In genomic region chr6:157666721-157667120, GRCh38 we compare ENCODE assay signal across 1 cellular context.
TF ChIP-seq lines count a peak whose summit lies in the region.

No MANE protein-coding gene starts in this region.

TF ChIP-seq in SK-N-SH, 30 proteins besides CTCF, POLR2A, EP300 and RAD21:
- TF ChIP-seq, protein P1, sequence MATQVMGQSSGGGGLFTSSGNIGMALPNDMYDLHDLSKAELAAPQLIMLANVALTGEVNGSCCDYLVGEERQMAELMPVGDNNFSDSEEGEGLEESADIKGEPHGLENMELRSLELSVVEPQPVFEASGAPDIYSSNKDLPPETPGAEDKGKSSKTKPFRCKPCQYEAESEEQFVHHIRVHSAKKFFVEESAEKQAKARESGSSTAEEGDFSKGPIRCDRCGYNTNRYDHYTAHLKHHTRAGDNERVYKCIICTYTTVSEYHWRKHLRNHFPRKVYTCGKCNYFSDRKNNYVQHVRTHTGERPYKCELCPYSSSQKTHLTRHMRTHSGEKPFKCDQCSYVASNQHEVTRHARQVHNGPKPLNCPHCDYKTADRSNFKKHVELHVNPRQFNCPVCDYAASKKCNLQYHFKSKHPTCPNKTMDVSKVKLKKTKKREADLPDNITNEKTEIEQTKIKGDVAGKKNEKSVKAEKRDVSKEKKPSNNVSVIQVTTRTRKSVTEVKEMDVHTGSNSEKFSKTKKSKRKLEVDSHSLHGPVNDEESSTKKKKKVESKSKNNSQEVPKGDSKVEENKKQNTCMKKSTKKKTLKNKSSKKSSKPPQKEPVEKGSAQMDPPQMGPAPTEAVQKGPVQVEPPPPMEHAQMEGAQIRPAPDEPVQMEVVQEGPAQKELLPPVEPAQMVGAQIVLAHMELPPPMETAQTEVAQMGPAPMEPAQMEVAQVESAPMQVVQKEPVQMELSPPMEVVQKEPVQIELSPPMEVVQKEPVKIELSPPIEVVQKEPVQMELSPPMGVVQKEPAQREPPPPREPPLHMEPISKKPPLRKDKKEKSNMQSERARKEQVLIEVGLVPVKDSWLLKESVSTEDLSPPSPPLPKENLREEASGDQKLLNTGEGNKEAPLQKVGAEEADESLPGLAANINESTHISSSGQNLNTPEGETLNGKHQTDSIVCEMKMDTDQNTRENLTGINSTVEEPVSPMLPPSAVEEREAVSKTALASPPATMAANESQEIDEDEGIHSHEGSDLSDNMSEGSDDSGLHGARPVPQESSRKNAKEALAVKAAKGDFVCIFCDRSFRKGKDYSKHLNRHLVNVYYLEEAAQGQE (IDR thresholded peaks at IDR 0.05; ENCODE audit: low read depth, low read length), result no peak
- TF ChIP-seq TAF1 (IDR thresholded peaks at IDR 0.05; ENCODE audit: borderline replicate concordance, low read depth, low read length) (no peak), RFX5 (IDR thresholded peaks at IDR 0.05; ENCODE audit: low read length) (no peak), NFIC (IDR thresholded peaks at IDR 0.05; ENCODE audit: borderline replicate concordance) (no peak), FOSL2 (IDR thresholded peaks at IDR 0.05; ENCODE audit: borderline replicate concordance, low read depth) (no peak), FOXJ3 (CRISPR knock-in tag; IDR thresholded peaks at IDR 0.05) (no peak), NRF1 (IDR thresholded peaks at IDR 0.05; ENCODE audit: low read depth, low read length) (no peak), RXRA (IDR thresholded peaks at IDR 0.05; ENCODE audit: borderline replicate concordance, low read depth) (no peak), GATA2 (CRISPR knock-in tag; IDR thresholded peaks at IDR 0.05) (no peak), FOXM1 (IDR thresholded peaks at IDR 0.05; ENCODE audit: low read depth) (no peak), TCF12 (IDR thresholded peaks at IDR 0.05) (no peak)
- TF ChIP-seq, protein P2, sequence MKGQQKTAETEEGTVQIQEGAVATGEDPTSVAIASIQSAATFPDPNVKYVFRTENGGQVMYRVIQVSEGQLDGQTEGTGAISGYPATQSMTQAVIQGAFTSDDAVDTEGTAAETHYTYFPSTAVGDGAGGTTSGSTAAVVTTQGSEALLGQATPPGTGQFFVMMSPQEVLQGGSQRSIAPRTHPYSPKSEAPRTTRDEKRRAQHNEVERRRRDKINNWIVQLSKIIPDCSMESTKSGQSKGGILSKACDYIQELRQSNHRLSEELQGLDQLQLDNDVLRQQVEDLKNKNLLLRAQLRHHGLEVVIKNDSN (IDR thresholded peaks at IDR 0.05; ENCODE audit: borderline replicate concordance, low read depth), result no peak
- TF ChIP-seq, protein P3, sequence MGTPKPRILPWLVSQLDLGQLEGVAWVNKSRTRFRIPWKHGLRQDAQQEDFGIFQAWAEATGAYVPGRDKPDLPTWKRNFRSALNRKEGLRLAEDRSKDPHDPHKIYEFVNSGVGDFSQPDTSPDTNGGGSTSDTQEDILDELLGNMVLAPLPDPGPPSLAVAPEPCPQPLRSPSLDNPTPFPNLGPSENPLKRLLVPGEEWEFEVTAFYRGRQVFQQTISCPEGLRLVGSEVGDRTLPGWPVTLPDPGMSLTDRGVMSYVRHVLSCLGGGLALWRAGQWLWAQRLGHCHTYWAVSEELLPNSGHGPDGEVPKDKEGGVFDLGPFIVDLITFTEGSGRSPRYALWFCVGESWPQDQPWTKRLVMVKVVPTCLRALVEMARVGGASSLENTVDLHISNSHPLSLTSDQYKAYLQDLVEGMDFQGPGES (IDR thresholded peaks at IDR 0.05; ENCODE audit: low read depth, low read length), result no peak
